In genomic region chr1:59999006-59999405, GRCh38 we compare ENCODE assay signal across 22 cellular contexts.
A peak's percentile ranks its signal among the peaks of the same experiment; 100 is the strongest.
DNase-seq lines count a peak whose midpoint lies in the region; ATAC-seq, FAIRE-seq and TF ChIP-seq lines count a peak whose summit lies in the region.
"Had no signal": no experiment of that assay in that cellular context is flagged by ENCODE, and none has a peak within 500 bp of the region (broad histone marks: within the 10 kb centered on the region; RNA-seq: fewer than 3 reads in every experiment).

No MANE protein-coding gene starts in this region.

- no peak overlapping the region for H2BK15ac ChIP-seq in mesendoderm (replicated peaks; ENCODE audit: low read depth)

- H3K9me3 ChIP-seq in SK-N-MC (ENCODE audit: low read depth, low read length) (no peaks in the 10 kb centered on the region), OCI-LY7 (ENCODE audit: low read length) (no peaks in the 10 kb centered on the region)
- H3K9me3 ChIP-seq: BLaER1, Caco-2 had no signal

- H3K4me1 ChIP-seq in mesendoderm (ENCODE audit: control insufficient read depth, low read depth, low read length) (no peaks in the 10 kb centered on the region), OCI-LY7 (ENCODE audit: insufficient read depth, low read length, poor library complexity, severe bottlenecking) (no peaks in the 10 kb centered on the region)
- H3K4me1 ChIP-seq: BLaER1, Caco-2 had no signal

- no peak overlapping the region for H2AFZ ChIP-seq in OCI-LY7 (ENCODE audit: low read length)

- H3K27ac ChIP-seq in SK-N-MC, result 0 out of 2 replicates have a peak overlapping the region, but pooled peaks have one; percentile 26
- H3K27ac ChIP-seq in mesendoderm (ENCODE audit: low read depth, low read length), result no peak overlapping the region
- H3K27ac ChIP-seq in OCI-LY7 (ENCODE audit: low read depth, low read length, poor library complexity, severe bottlenecking), result no peak overlapping the region
- H3K27ac ChIP-seq: BLaER1 had no signal

- no peaks in the 10 kb centered on the region for H3K79me1 ChIP-seq in mesendoderm (ENCODE audit: low read length)

- H4K5ac ChIP-seq in mesendoderm (ENCODE audit: low read length), result no peak overlapping the region

- no peak overlapping the region for H2AK5ac ChIP-seq in mesendoderm (ENCODE audit: low read length)

- H3K56ac ChIP-seq in mesendoderm (ENCODE audit: low read length), result no peak overlapping the region

- no peak overlapping the region for H3K18ac ChIP-seq in mesendoderm (ENCODE audit: low read length)

- H4K20me1 ChIP-seq in OCI-LY7 (ENCODE audit: insufficient read depth, low read length), result no peaks in the 10 kb centered on the region
- H4K20me1 ChIP-seq: BLaER1 had no signal

- CTCF ChIA-PET in OCI-LY7 (lab: Charles Lee; ENCODE audit: unreplicated experiment), result no interaction called here

- no peak overlapping the region for H2BK5ac ChIP-seq in mesendoderm (ENCODE audit: low read length)

- DNase-seq in SK-N-MC (ENCODE audit: low read depth, low spot score) (no peak), bronchial epithelial cell (ENCODE audit: low read depth) (peak; percentile 3), mesendoderm (peak; percentile 30), OCI-LY7 (ENCODE audit: low spot score) (no peak), NCI-H2107 (lab: John Stamatoyannopoulos, UW) (no peak)
- no peak for DNase-seq in stimulated activated CD4-positive, alpha-beta T cell treated with anti-CD3 and anti-CD28 coated beads, Interleukin-4, amount 100 ng/mL, for 4 hours
- DNase-seq: Caco-2; CD4-positive, alpha-beta T cell; DMS 273 treated with DMSO at 0.1 percent for 48 hours; DND-41; IMR-90; NCI-H1105; NCI-H146; NCI-H2029 treated with DMSO at 0.1 percent for 48 hours; NCI-H2171; NCI-H345; NCI-H524 treated with DMSO at 0.1 percent for 48 hours; OCI-M1 had no signal

- TF ChIP-seq CTCF in bronchial epithelial cell (IDR thresholded peaks at IDR 0.05; ENCODE audit: insufficient read depth, low read length, severe bottlenecking) (no peak), OCI-LY7 (conservative IDR thresholded peaks at IDR 0.05; ENCODE audit: low read length) (no peak)

- no CpG with 5 or more reads among the region's 3 CpGs for WGBS in mesendoderm (ENCODE audit: extremely low coverage, insufficient coverage, low lambda C conversion rate)

- no peak for ATAC-seq in HG02642 (IDR thresholded peaks at IDR 0.05; ENCODE audit: poor library complexity, unreplicated experiment)

- no peak overlapping the region for H3K9ac ChIP-seq in SK-N-MC (ENCODE audit: insufficient read length)
- no peak overlapping the region for H3K9ac ChIP-seq in mesendoderm (ENCODE audit: low read length)
- H3K9ac ChIP-seq: BLaER1 had no signal

- H3K4me2 ChIP-seq in mesendoderm (ENCODE audit: low read length) (no peak overlapping the region), OCI-LY7 (ENCODE audit: low read length) (no peak overlapping the region)
- H3K4me2 ChIP-seq: BLaER1 had no signal

- no peak overlapping the region for H2BK120ac ChIP-seq in mesendoderm (ENCODE audit: low read depth, low read length)

- no peaks in the 10 kb centered on the region for H3K9me2 ChIP-seq in OCI-LY7 (ENCODE audit: insufficient read depth, low read length)

- H4K8ac ChIP-seq in mesendoderm (ENCODE audit: low read depth, low read length), result no peak overlapping the region

- H3K23ac ChIP-seq in mesendoderm (ENCODE audit: low read length), result no peak overlapping the region

- no peaks in the 10 kb centered on the region for H3K27me3 ChIP-seq in bronchial epithelial cell (ENCODE audit: control insufficient read depth, insufficient read depth, low read length)
- no peaks in the 10 kb centered on the region for H3K27me3 ChIP-seq in mesendoderm (ENCODE audit: insufficient read depth, low read length, poor library complexity)
- H3K27me3 ChIP-seq: BLaER1 had no signal

- H3K4ac ChIP-seq in mesendoderm (ENCODE audit: low read depth, low read length), result no peak overlapping the region

- BruUV-seq in OCI-LY7 (replicated peaks; lab: Mats Ljungman, UMichigan), result no TSS peak

- H3K4me3 ChIP-seq in SK-N-MC (no peak overlapping the region), bronchial epithelial cell (ENCODE audit: low read depth, low read length) (no peak overlapping the region), mesendoderm (ENCODE audit: low read length) (no peak overlapping the region), OCI-LY7 (ENCODE audit: low read depth, low read length, poor library complexity, severe bottlenecking) (no peak overlapping the region)
- H3K4me3 ChIP-seq: BLaER1 had no signal

- intact Hi-C loops in OCI-LY7 (cut with micrococcal nuclease; ENCODE audit: unreplicated experiment), result no loop called here

- H3K36me3 ChIP-seq in SK-N-MC (ENCODE audit: insufficient read depth, low read length), result no peaks in the 10 kb centered on the region
- H3K36me3 ChIP-seq in bronchial epithelial cell (ENCODE audit: control insufficient read depth, insufficient read depth, low read length), result no peaks in the 10 kb centered on the region
- H3K36me3 ChIP-seq in mesendoderm (ENCODE audit: control insufficient read depth, insufficient read depth, low read length), result no peaks in the 10 kb centered on the region
- no peaks in the 10 kb centered on the region for H3K36me3 ChIP-seq in OCI-LY7 (ENCODE audit: insufficient read depth, low read length)
- H3K36me3 ChIP-seq: BLaER1 had no signal

- no peaks in the 10 kb centered on the region for H3K79me2 ChIP-seq in mesendoderm (ENCODE audit: control insufficient read depth, insufficient read depth, low read length)
- no peaks in the 10 kb centered on the region for H3K79me2 ChIP-seq in OCI-LY7 (ENCODE audit: insufficient read depth, low read depth, low read length)

- POLR2A ChIA-PET in OCI-LY7 (lab: Charles Lee), result no interaction called here

- no peak for FAIRE-seq in bronchial epithelial cell (lab: Jason Lieb, UNC)
- FAIRE-seq: GM12891, RCC 7860 had no signal

Comparison
In these comparisons a context has a peak if more than half of its experiments do, and no peak if none do; other contexts are left out.
1. DNase-seq: peak in bronchial epithelial cell (single experiment) and mesendoderm (single experiment); none in SK-N-MC (single experiment), OCI-LY7 (single experiment), NCI-H2107 (single experiment) and stimulated activated CD4-positive, alpha-beta T cell treated with anti-CD3 and anti-CD28 coated beads, Interleukin-4, amount 100 ng/mL, for 4 hours (0 of 2).